8 cellular contexts compared by ENCODE assay signal in genomic region chr20:33789109-33789857, GRCh38. TPM values are rescaled to one million over a fixed set of nuclear protein-coding genes. Genes with fewer than 3 reads are reported as not detected.
DNase-seq lines count a peak whose midpoint lies in the region; ATAC-seq and TF ChIP-seq lines count a peak whose summit lies in the region.

No MANE protein-coding gene starts in this region.

- ATAC-seq in GM21515 (IDR thresholded peaks at IDR 0.05; ENCODE audit: unreplicated experiment) = no peak

- no peaks in the 10 kb centered on the region for H3K27me3 Mint-ChIP-seq in type B pancreatic cell

- no peaks in the 10 kb centered on the region for H3K27me3 ChIP-seq in kidney epithelial cell (ENCODE audit: control insufficient read depth, insufficient read depth, low read length)

- H3K9me3 Mint-ChIP-seq in type B pancreatic cell = no peaks in the 10 kb centered on the region

- DNase-seq in DMS153 (lab: John Stamatoyannopoulos, UW) = peak; percentile 63
- DNase-seq in DMS153 treated with DMSO at 0.1 percent for 48 hours (lab: John Stamatoyannopoulos, UW; ENCODE audit: unreplicated experiment) = no peak
- peak; percentile 82 for DNase-seq in astrocyte of the cerebellum (ENCODE audit: low read depth)
- DNase-seq in kidney epithelial cell (ENCODE audit: low read depth) = peak; percentile 99
- no peak for DNase-seq in type B pancreatic cell (ENCODE audit: extremely low spot score, unreplicated experiment)
- DNase-seq in stimulated activated CD4-positive, alpha-beta T cell treated with anti-CD3 and anti-CD28 coated beads, Interleukin-1b, Interleukin-23, amount 100 ng/mL, for 48 hours = no peak
- DNase-seq in activated naive CD4-positive, alpha-beta T cell treated with Interleukin-2 at 50 U/mL for 16 hours = no peak

- H3K4me3 ChIP-seq in astrocyte of the cerebellum (ENCODE audit: low read depth, low read length) (no peak overlapping the region), kidney epithelial cell (ENCODE audit: low read depth, low read length) (no peak overlapping the region)

- TF ChIP-seq CTCF in astrocyte of the cerebellum (IDR thresholded peaks at IDR 0.05; ENCODE audit: low read depth, low read length, missing control alignments) = no peak
- no peak for TF ChIP-seq CTCF in kidney epithelial cell (IDR thresholded peaks at IDR 0.05; ENCODE audit: insufficient read depth, low read length, poor library complexity, severe bottlenecking)
- no peak for TF ChIP-seq CTCF in type B pancreatic cell (conservative IDR thresholded peaks at IDR 0.05)

- in situ Hi-C loops in astrocyte of the cerebellum (cut with HindIII; ENCODE audit: low sequenced_read_pairs) = loop anchor here (5.0 kb wide), 1 partner anchor 102 kb away; the partner anchor contains the start of gene E2F1

- H3K4me3 Mint-ChIP-seq in type B pancreatic cell = peak overlapping the region; percentile 55

- peaks cover 21% of the 10 kb centered on the region for H3K4me1 Mint-ChIP-seq in type B pancreatic cell (ENCODE audit: unreplicated experiment)

- H3K36me3 ChIP-seq in kidney epithelial cell (ENCODE audit: control insufficient read depth, insufficient read depth, low read length) = no peaks in the 10 kb centered on the region

- H3K27ac Mint-ChIP-seq in type B pancreatic cell = peak overlapping the region; percentile 91

- peaks cover 7% of the 10 kb centered on the region for H3K36me3 Mint-ChIP-seq in type B pancreatic cell

RNA-seq across cellular contexts. Expression of gene CHMP4B, which starts 21.9 kb away (rescaled TPM):
- total RNA-seq in kidney epithelial cell = 59.2 and 65.7 TPM in 2 replicates
- 111 and 170 TPM in 2 replicates for total RNA-seq in type B pancreatic cell (ENCODE audit: low replicate concordance)

RNA-seq across cellular contexts. Expression of gene ZNF341, which starts 57.5 kb away (rescaled TPM):
- total RNA-seq in kidney epithelial cell (1.2 and 2.3 TPM in 2 replicates), type B pancreatic cell (ENCODE audit: low replicate concordance) (4.6 and 5.8 TPM in 2 replicates)

Comparison
In these comparisons a context has a peak if more than half of its experiments do, and no peak if none do; other contexts are left out.
1. DNase-seq: peak in DMS153 (single experiment), astrocyte of the cerebellum (single experiment) and kidney epithelial cell (single experiment); none in DMS153 treated with DMSO at 0.1 percent for 48 hours (single experiment), type B pancreatic cell (single experiment), stimulated activated CD4-positive, alpha-beta T cell treated with anti-CD3 and anti-CD28 coated beads, Interleukin-1b, Interleukin-23, amount 100 ng/mL, for 48 hours (single experiment) and activated naive CD4-positive, alpha-beta T cell treated with Interleukin-2 at 50 U/mL for 16 hours (single experiment).